ENCODE assay signal across 8 cellular contexts in the genomic region with DNA sequence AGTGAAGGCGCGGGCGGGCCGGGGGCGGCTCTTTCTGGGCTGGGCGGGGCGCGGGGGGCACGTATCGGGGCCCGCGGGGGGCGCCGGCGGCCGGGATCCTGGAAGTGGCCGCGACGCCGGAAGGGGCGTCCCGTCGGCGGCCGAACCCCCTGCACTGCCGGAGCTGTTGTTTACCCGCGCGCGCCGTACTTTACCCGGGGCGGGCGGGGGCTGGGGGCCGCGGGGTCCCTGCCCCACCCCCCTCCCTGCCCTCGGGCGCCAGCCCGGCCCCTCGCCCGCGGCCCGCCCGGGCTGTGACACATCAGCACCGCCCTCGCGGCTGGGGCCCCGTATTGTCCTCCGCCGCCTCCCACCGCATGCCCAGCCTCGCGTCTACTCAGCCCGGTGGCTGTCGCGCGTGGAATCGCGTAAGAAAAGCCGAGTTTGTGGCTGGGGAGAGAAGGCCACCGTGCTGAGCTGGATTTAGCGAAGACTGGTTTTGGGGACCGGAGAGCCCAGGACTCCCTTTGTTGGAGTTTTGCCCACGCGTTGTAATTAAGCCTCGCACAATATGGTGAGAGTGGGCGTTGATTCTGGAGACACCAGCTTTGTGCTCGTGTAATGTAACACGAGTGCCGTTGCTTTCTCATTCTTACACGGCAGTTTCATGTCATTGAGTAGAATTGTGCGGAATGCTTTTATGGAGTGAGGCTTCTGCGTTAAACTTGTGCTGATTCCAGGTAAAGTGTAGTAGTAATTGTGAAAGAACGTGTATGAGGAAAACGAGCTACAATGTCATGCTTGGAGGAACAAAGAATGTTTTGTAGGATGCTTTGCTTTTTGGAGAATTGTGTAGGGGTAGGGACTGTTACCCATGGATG. TPM values are rescaled to one million over a fixed set of nuclear protein-coding genes. Genes with fewer than 3 reads are reported as not detected.
DNase-seq lines count a peak whose midpoint lies in the region; ATAC-seq and TF ChIP-seq lines count a peak whose summit lies in the region.

No MANE protein-coding gene starts in this region.

- no peak for TF ChIP-seq RAD21 in SK-N-SH (IDR thresholded peaks at IDR 0.05; ENCODE audit: low read length)

- no peaks in the 10 kb centered on the region for H3K9me2 ChIP-seq in SK-N-SH

- no peak for TF ChIP-seq EP300 in SK-N-SH (IDR thresholded peaks at IDR 0.05; ENCODE audit: borderline replicate concordance in 1 of 2, low read depth in 1 of 2, low read length in 1 of 2)
- TF ChIP-seq EP300 in transverse colon (IDR thresholded peaks at IDR 0.05; ENCODE audit: low read depth), result no peak

- H3K36me3 ChIP-seq in SK-N-SH (replicated peaks in 1 of 2; ENCODE audit: control insufficient read depth in 1 of 2, insufficient read depth in 2 of 2, low read length in 1 of 2) (no peaks in the 10 kb centered on the region), transverse colon (no peaks in the 10 kb centered on the region)

- intact Hi-C loops in cardiac septum (cut with DNase I), result loop anchor here (2.0 to 5.0 kb wide), 2 partner anchors 44 to 137 kb away; no protein-coding TSS in a partner anchor
- intact Hi-C loops in transverse colon (cut with DNase I; ENCODE audit: low total_unique reads), result loop anchor here (10.0 kb wide), 1 partner anchor 134 kb away; no protein-coding TSS in a partner anchor

- peak; percentile 24 for ATAC-seq in GM19328 (IDR thresholded peaks at IDR 0.05; ENCODE audit: unreplicated experiment)

- H3K27ac ChIP-seq in SK-N-SH (ENCODE audit: low read depth in 2 of 2, low read length in 1 of 2) (peak overlapping the region; percentile 87 to 93), transverse colon (peak overlapping the region; percentile 96 to 97 (median 96))

- peak overlapping the region; percentile 90 for H3K4me3 Mint-ChIP-seq in activated naive CD8-positive, alpha-beta T cell treated with anti-CD3 and anti-CD28 coated beads for 36 hours

- no peaks in the 10 kb centered on the region for H3K27me3 ChIP-seq in SK-N-SH (ENCODE audit: insufficient read depth)
- no peaks in the 10 kb centered on the region for H3K27me3 ChIP-seq in transverse colon

- no peaks in the 10 kb centered on the region for H3K27me3 Mint-ChIP-seq in activated naive CD8-positive, alpha-beta T cell treated with anti-CD3 and anti-CD28 coated beads for 36 hours

- H3K4me1 Mint-ChIP-seq in activated naive CD8-positive, alpha-beta T cell treated with anti-CD3 and anti-CD28 coated beads for 36 hours, result peaks cover 51% of the 10 kb centered on the region

- H3K9me3 ChIP-seq in SK-N-SH (no peaks in the 10 kb centered on the region), transverse colon (no peaks in the 10 kb centered on the region)

- peak overlapping the region; percentile 95 for H3K9ac ChIP-seq in SK-N-SH

- no peak for TF ChIP-seq POLR2A in transverse colon (IDR thresholded peaks at IDR 0.05)

- TF ChIP-seq CTCF in SK-N-SH (IDR thresholded peaks at IDR 0.05), result no peak
- no peak for TF ChIP-seq CTCF in transverse colon (IDR thresholded peaks at IDR 0.05)

- H3K4me2 ChIP-seq in SK-N-SH, result peak overlapping the region; percentile 89

- H3K36me3 Mint-ChIP-seq in activated naive CD8-positive, alpha-beta T cell treated with anti-CD3 and anti-CD28 coated beads for 36 hours, result peaks cover 13% of the 10 kb centered on the region

- POLR2A ChIA-PET in SK-N-SH (lab: Yijun Ruan, JAX), result interaction anchor here (1.5 kb wide), 1 partner anchor 40 kb away, joined by 4 read pairs; no protein-coding TSS in a partner anchor

- peak overlapping the region; percentile 94 to 98 for H3K4me3 ChIP-seq in SK-N-SH (ENCODE audit: low read depth in 2 of 2, low read length in 1 of 2)
- H3K4me3 ChIP-seq in transverse colon, result peak overlapping the region; percentile 41 to 95 (median 76)

- under 1% methylated on average over 16 of the region's 75 CpGs for WGBS in SK-N-SH (ENCODE audit: low lambda C conversion rate)
- WGBS in transverse colon (ENCODE audit: low coverage in 1 of 2), 2 donors, result 0 to 1% methylated on average over 3 to 27 of the region's 75 CpGs

- H3K27ac Mint-ChIP-seq in activated naive CD8-positive, alpha-beta T cell treated with anti-CD3 and anti-CD28 coated beads for 36 hours, result peak overlapping the region; percentile 92

- H2AFZ ChIP-seq in SK-N-SH (ENCODE audit: low read depth), result no peak overlapping the region

- peaks cover 13% of the 10 kb centered on the region for H3K9me3 Mint-ChIP-seq in activated naive CD8-positive, alpha-beta T cell treated with anti-CD3 and anti-CD28 coated beads for 36 hours

- peaks cover 15% of the 10 kb centered on the region for H3F3A ChIP-seq in SK-N-SH (replicated peaks; ENCODE audit: insufficient read depth)

- peaks cover 46% of the 10 kb centered on the region for H4K20me1 ChIP-seq in SK-N-SH (ENCODE audit: insufficient read depth)

- CTCF ChIA-PET in SK-N-SH (lab: Yijun Ruan, JAX), result interaction anchor here (0.7 to 2.0 kb wide), 8 partner anchors 10 to 276 kb away, joined by 3 to 6 read pairs (median 4); no protein-coding TSS in a partner anchor

- in situ Hi-C loops in transverse colon (cut with MboI; ENCODE audit: low pct_ligation_motif_present in 1 of 4, low pct_unique_long_range_greater_than_20kb in 1 of 4, low sequenced_read_pairs in 3 of 4), result no loop called here

- DNase-seq in AG20443 (ENCODE audit: low spot score) (peak; percentile 85), HT1080 (ENCODE audit: low read depth) (peak; percentile 47), SK-N-SH (no peak), cardiac septum (ENCODE audit: low spot score) (peak; percentile 82), pons (ENCODE audit: low spot score) (peak; percentile 43), transverse colon (peak; percentile 68)
- DNase-seq in activated naive CD8-positive, alpha-beta T cell treated with anti-CD3 and anti-CD28 coated beads for 36 hours, result peak; percentile 77

- peaks cover 52% of the 10 kb centered on the region for H3K79me2 ChIP-seq in SK-N-SH (ENCODE audit: insufficient read depth)

- H3K4me1 ChIP-seq in SK-N-SH (ENCODE audit: control insufficient read depth in 1 of 2, insufficient read depth in 2 of 2, low read depth in 1 of 2, low read length in 1 of 2) (peaks cover 28 to 31% of the 10 kb centered on the region in 2 experiments; a peak in 3 of 4 replicates), transverse colon (peaks cover 11 to 61% (median 52%) of the 10 kb centered on the region in 4 donors)

TF ChIP-seq in SK-N-SH, 30 proteins besides CTCF, POLR2A, EP300 and RAD21:
- TF ChIP-seq MXI1 (IDR thresholded peaks at IDR 0.05; ENCODE audit: low read depth, low read length), result peak; percentile 71
- TF ChIP-seq NRF1 (IDR thresholded peaks at IDR 0.05; ENCODE audit: low read depth, low read length), result no peak
- TF ChIP-seq, protein P1, sequence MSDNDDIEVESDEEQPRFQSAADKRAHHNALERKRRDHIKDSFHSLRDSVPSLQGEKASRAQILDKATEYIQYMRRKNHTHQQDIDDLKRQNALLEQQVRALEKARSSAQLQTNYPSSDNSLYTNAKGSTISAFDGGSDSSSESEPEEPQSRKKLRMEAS (IDR thresholded peaks at IDR 0.05; ENCODE audit: low read depth), result peak; percentile 31; the same call in 1 of the 2 replicates
- peak; percentile 16 for TF ChIP-seq CHD2 (IDR thresholded peaks at IDR 0.05; ENCODE audit: low read length, partially characterized antibody)
- peak; percentile 39; the same call in 1 of the 2 replicates for TF ChIP-seq SIN3A (IDR thresholded peaks at IDR 0.05; ENCODE audit: borderline replicate concordance, low read depth, low read length)

RNA-seq across cellular contexts. Expression of gene BACH1, which starts 0.6 kb away (rescaled TPM):
- total RNA-seq in HT1080 (2014; rRNA removed; shearing (Covaris generic)), result 25.2 and 31.7 TPM in 2 replicates
- polyA plus RNA-seq in HT1080 (2015; cell fraction: cytosol; rRNA removed), result 20.4 and 26.8 TPM in 2 replicates
- 32.1 and 33.5 TPM in 2 replicates for polyA plus RNA-seq in HT1080 (2015; cell fraction: nucleus; rRNA removed)
- polyA plus RNA-seq in SK-N-SH (2012; rRNA removed), result 18.1 and 21.9 TPM in 2 replicates
- polyA plus RNA-seq in SK-N-SH (2012; cell fraction: cytosol; rRNA removed), result 24.3 and 24.6 TPM in 2 replicates
- 16.9 and 22.0 TPM in 2 replicates for polyA plus RNA-seq in SK-N-SH (2012; cell fraction: nucleus; rRNA removed)
- total RNA-seq in activated naive CD8-positive, alpha-beta T cell treated with anti-CD3 and anti-CD28 coated beads for 36 hours, result 10 to 100 TPM; 21.8 to 23.2 TPM
- total RNA-seq in cardiac septum (51.3 TPM), transverse colon (10 to 100 TPM; 31.8 to 92.1 (median 42.0) TPM)
